ENCODE assay signal across 8 cellular contexts in the genomic region with DNA sequence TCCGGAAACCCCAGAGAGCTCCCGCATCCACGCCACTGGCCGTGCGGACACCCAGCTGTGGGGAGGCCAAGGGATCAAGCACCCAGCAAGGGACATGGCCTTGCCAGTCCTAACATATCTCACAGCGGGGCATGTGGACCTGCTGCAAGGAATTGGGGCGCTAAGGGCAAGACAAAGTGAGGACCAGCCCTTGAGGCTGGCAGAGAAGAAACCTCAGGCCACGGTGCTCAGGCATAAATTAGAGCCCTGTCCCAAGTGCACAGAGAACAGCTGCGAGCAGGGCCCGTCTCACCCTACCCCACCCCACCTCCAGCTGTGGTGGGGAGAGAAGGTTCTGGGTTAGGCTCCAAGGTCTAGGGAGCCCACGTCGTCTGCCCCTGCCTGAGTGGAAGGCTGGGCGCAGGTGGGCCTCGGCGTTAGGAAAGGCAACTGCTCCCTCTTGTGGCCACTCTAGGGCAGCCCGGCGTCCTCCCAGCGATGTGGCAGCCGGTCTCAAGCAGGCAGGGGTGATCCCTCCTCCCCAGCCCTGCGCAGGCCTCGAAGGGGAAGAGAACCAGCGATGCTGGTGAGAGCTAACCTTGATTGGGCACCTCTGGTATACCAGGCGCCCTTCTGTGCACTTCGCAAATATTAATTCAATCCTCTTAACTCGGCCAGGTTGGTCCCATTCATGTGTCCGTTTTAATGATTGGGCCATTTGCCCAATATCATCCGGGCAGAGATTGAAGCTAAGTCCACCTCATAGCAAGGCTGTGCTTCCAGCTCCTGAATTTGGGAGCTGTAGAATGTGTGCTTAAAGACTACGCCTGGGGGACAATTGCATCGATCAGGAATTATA.
DNase-seq lines count a peak whose midpoint lies in the region; ATAC-seq and TF ChIP-seq lines count a peak whose summit lies in the region.

No MANE protein-coding gene starts in this region.

- peaks cover 51% of the 10 kb centered on the region for H3K9me3 ChIP-seq in endodermal cell (ENCODE audit: control insufficient read depth, low read length)
- H3K9me3 ChIP-seq in mucosa of descending colon: no peaks in the 10 kb centered on the region

- no peaks in the 10 kb centered on the region for H3K27me3 ChIP-seq in endodermal cell (ENCODE audit: control insufficient read depth, insufficient read depth, low read length, poor library complexity, severe bottlenecking)

- intact Hi-C loops in mucosa of descending colon (cut with DNase I, micrococcal nuclease): loop anchor here (5.0 kb wide), 1 partner anchor 319 kb away; no protein-coding TSS in a partner anchor

- H3K36me3 Mint-ChIP-seq in endodermal cell (ENCODE audit: low read depth): peaks cover 18% of the 10 kb centered on the region

- H3K4me3 ChIP-seq in endodermal cell (ENCODE audit: low read length): no peak overlapping the region
- no peak overlapping the region for H3K4me3 ChIP-seq in mucosa of descending colon

- no peak overlapping the region for H3K4me3 Mint-ChIP-seq in endodermal cell

- 23 to 38% methylated on average over 16 to 26 of the region's 29 CpGs for WGBS in endodermal cell (ENCODE audit: insufficient coverage in 1 of 2, insufficient read length in 1 of 2), 2 experiments

- no peaks in the 10 kb centered on the region for H3K27me3 Mint-ChIP-seq in endodermal cell (ENCODE audit: insufficient read depth)

- peak; percentile 82 for ATAC-seq in HG03432 (IDR thresholded peaks at IDR 0.05; ENCODE audit: unreplicated experiment)
- ATAC-seq in mucosa of descending colon: peak; percentile 93
- ATAC-seq in GM21367 (IDR thresholded peaks at IDR 0.05; ENCODE audit: unreplicated experiment): no peak

- peak overlapping the region; percentile 27 for H3K27ac ChIP-seq in endodermal cell (ENCODE audit: low read depth, low read length)

- H3K36me3 ChIP-seq in endodermal cell (ENCODE audit: control insufficient read depth, insufficient read depth, low read length) (no peaks in the 10 kb centered on the region), mucosa of descending colon (ENCODE audit: low read depth) (no peaks in the 10 kb centered on the region)

- peaks cover 45% of the 10 kb centered on the region for H3K4me1 Mint-ChIP-seq in endodermal cell

- H3K4me1 ChIP-seq in endodermal cell (ENCODE audit: control insufficient read depth, insufficient read depth, low read length) (peaks cover 21% of the 10 kb centered on the region), mucosa of descending colon (ENCODE audit: low read depth) (peaks cover 4% of the 10 kb centered on the region)

- POLR2A ChIA-PET in GM10248 (lab: Yijun Ruan, JAX): no interaction called here

- TF ChIP-seq CTCF in GM10248 (IDR thresholded peaks at IDR 0.05; ENCODE audit: control extremely low read depth, extremely low read depth, low read depth, missing control alignments) (peak; percentile 96), endodermal cell (conservative IDR thresholded peaks at IDR 0.05) (peak; percentile 98), mucosa of descending colon (IDR thresholded peaks at IDR 0.05) (peak; percentile 82)

- H3K9ac ChIP-seq in endodermal cell (ENCODE audit: extremely low read depth, low read length, poor library complexity, severe bottlenecking): peak overlapping the region; percentile 69

- H3K9me3 Mint-ChIP-seq in endodermal cell: peaks cover 53% of the 10 kb centered on the region

- peak overlapping the region; percentile 96 for H3K27ac Mint-ChIP-seq in endodermal cell

- DNase-seq in GM10248 (ENCODE audit: extremely low spot score): peak; percentile 87
- DNase-seq in NOMO-1 treated with DMSO at 0.1 percent for 48 hours (lab: John Stamatoyannopoulos, UW; ENCODE audit: unreplicated experiment): peak; percentile 64
- peak; percentile 46 to 50 for DNase-seq in activated CD8-positive, alpha-beta memory T cell treated with anti-CD3 and anti-CD28 coated beads for 4 hours (ENCODE audit: low read depth in 2 of 2)
- DNase-seq in endodermal cell: peak; percentile 98
- peak; percentile 65 to 87 (median 82) for DNase-seq in mucosa of descending colon
- peak; percentile 87 for DNase-seq in stimulated activated CD8-positive, alpha-beta memory T cell treated with anti-CD3 and anti-CD28 coated beads, Interleukin-4, amount 100 ng/mL, for 48 hours

- CTCF ChIA-PET in GM10248 (lab: Yijun Ruan, JAX): interaction anchor here (0.7 to 8.0 kb wide), 26 partner anchors 8 to 517 kb away, joined by 3 to 194 read pairs (median 4); a partner anchor contains a TSS

Comparison
In these comparisons a context has a peak if more than half of its experiments do, and no peak if none do; other contexts are left out.
1. DNase-seq: peak in every context shown above with its lines; median percentile 98 in endodermal cell; 87 in GM10248; 87 in stimulated activated CD8-positive, alpha-beta memory T cell treated with anti-CD3 and anti-CD28 coated beads, Interleukin-4, amount 100 ng/mL, for 48 hours; 82 in mucosa of descending colon; 64 in NOMO-1 treated with DMSO at 0.1 percent for 48 hours; 48 in activated CD8-positive, alpha-beta memory T cell treated with anti-CD3 and anti-CD28 coated beads for 4 hours.